In genomic region chr2:10414591-10414990, GRCh38 we compare ENCODE assay signal across 13 cellular contexts. TPM values are rescaled to one million over a fixed set of nuclear protein-coding genes. Genes with fewer than 3 reads are reported as not detected.
DNase-seq lines count a peak whose midpoint lies in the region; ATAC-seq, FAIRE-seq and TF ChIP-seq lines count a peak whose summit lies in the region.
"Had no signal": no experiment of that assay in that cellular context is flagged by ENCODE, and none has a peak within 500 bp of the region (broad histone marks: within the 10 kb centered on the region; RNA-seq: fewer than 3 reads in every experiment).

No MANE protein-coding gene starts in this region.

- peak overlapping the region; percentile 40 for H3K27ac ChIP-seq in hepatocyte

- TF ChIP-seq CTCF in hepatocyte (IDR thresholded peaks at IDR 0.05; ENCODE audit: poor library complexity) = no peak

- no peak for FAIRE-seq in H54 (lab: Jason Lieb, UNC)

- 85% methylated on average over 10 of the region's 10 CpGs for WGBS in hepatocyte (ENCODE audit: low lambda C conversion rate, missing lambda C conversion rate)

- peak; percentile 89 for DNase-seq in COR-L47 (lab: John Stamatoyannopoulos, UW)
- DNase-seq in NCI-H1092 (lab: John Stamatoyannopoulos, UW) = peak; percentile 73
- peak; percentile 77 for DNase-seq in NCI-H748 (lab: John Stamatoyannopoulos, UW; ENCODE audit: unreplicated experiment)
- no peak for DNase-seq in hepatocyte (ENCODE audit: low spot score)
- no peak for DNase-seq in H54 (ENCODE audit: insufficient read length, low spot score)
- DNase-seq in cortex of kidney (lab: John Stamatoyannopoulos, UW) = no peak
- DNase-seq: activated naive CD8-positive, alpha-beta T cell treated with anti-CD3 and anti-CD28 coated beads, Interleukin-2, amount 50 U/mL, for 24 hours; activated T-cell treated with anti-CD3 and anti-CD28 coated beads for 4 hours; Karpas-422; naive thymus-derived CD8-positive, alpha-beta T cell; retina had no signal

- no peak overlapping the region for H3K4me2 ChIP-seq in hepatocyte

- no peak for TF ChIP-seq POLR2A in H54 (IDR thresholded peaks at IDR 0.05; ENCODE audit: low read depth, low read length)

- H3K27me3 ChIP-seq in hepatocyte = no peaks in the 10 kb centered on the region

- no peaks in the 10 kb centered on the region for H3K9me2 ChIP-seq in hepatocyte (replicated peaks; ENCODE audit: insufficient read depth)

- no peaks in the 10 kb centered on the region for H3K36me3 ChIP-seq in hepatocyte (replicated peaks; ENCODE audit: insufficient read depth, low read depth)

- H3K9me3 ChIP-seq in hepatocyte (ENCODE audit: low read depth) = no peaks in the 10 kb centered on the region

- no peak overlapping the region for H3K4me3 ChIP-seq in hepatocyte

- H3K79me2 ChIP-seq in hepatocyte = no peaks in the 10 kb centered on the region

- H3K4me1 ChIP-seq in hepatocyte (ENCODE audit: insufficient read depth) = peaks cover 17% of the 10 kb centered on the region

- no peaks in the 10 kb centered on the region for H4K20me1 ChIP-seq in hepatocyte (ENCODE audit: insufficient read depth, poor library complexity, severe bottlenecking)

- no peak overlapping the region for H2AFZ ChIP-seq in hepatocyte

- ATAC-seq in HG02623 (IDR thresholded peaks at IDR 0.05; ENCODE audit: unreplicated experiment) (no peak), HG02970 (IDR thresholded peaks at IDR 0.05; ENCODE audit: low FRiP score, unreplicated experiment) (no peak)
- ATAC-seq: activated naive CD8-positive, alpha-beta T cell treated with anti-CD3 and anti-CD28 coated beads, Interleukin-2, amount 50 U/mL, for 24 hours; naive thymus-derived CD8-positive, alpha-beta T cell had no signal

RNA-seq across cellular contexts. Expression of gene ODC1, which starts 33.5 kb away (rescaled TPM):
- total RNA-seq in hepatocyte = 140 and 165 TPM in 2 replicates
- 92.0 and 92.8 TPM in 2 replicates for polyA plus RNA-seq in hepatocyte

Comparison
In these comparisons a context has a peak if more than half of its experiments do, and no peak if none do; other contexts are left out.
1. DNase-seq: peak in COR-L47 (single experiment), NCI-H1092 (single experiment) and NCI-H748 (single experiment); none in hepatocyte (single experiment), H54 (single experiment) and cortex of kidney (single experiment).